ENCODE assay signal across 8 cellular contexts in genomic region chr6:138289739-138290138, GRCh38.
DNase-seq lines count a peak whose midpoint lies in the region; ATAC-seq, FAIRE-seq and TF ChIP-seq lines count a peak whose summit lies in the region.

No MANE protein-coding gene starts in this region.

- peaks cover 0 to 2% of the 10 kb centered on the region in 2 donors for H3K4me1 Mint-ChIP-seq in natural killer cell treated with Interleukin-12 subunit alpha and Interleukin-12 subunit beta and Interleukin-15 and Interleukin-18, amount 100 ng/mL, for 72 hours (ENCODE audit: low read depth in 2 of 2)
- no peaks in the 10 kb centered on the region for H3K4me1 Mint-ChIP-seq in natural killer cell

- no peak for DNase-seq in natural killer cell treated with Interleukin-12 subunit alpha and Interleukin-12 subunit beta and Interleukin-15 and Interleukin-18, amount 100 ng/mL, for 72 hours (ENCODE audit: low spot score)
- DNase-seq in natural killer cell (no peak), NCI-H345 (lab: John Stamatoyannopoulos, UW) (peak; percentile 71), cardiac muscle cell (ENCODE audit: low read depth in 1 of 2, low spot score in 1 of 2) (peak in 1 of 2 donors; percentile 62), urothelium cell line (ENCODE audit: low spot score) (peak; percentile 41), omental fat pad (ENCODE audit: low spot score) (no peak), left lung (no peak)

- no peaks in the 10 kb centered on the region for H3K9me3 Mint-ChIP-seq in natural killer cell treated with Interleukin-12 subunit alpha and Interleukin-12 subunit beta and Interleukin-15 and Interleukin-18, amount 100 ng/mL, for 72 hours
- H3K9me3 Mint-ChIP-seq in natural killer cell: no peaks in the 10 kb centered on the region

- H3K4me1 ChIP-seq in cardiac muscle cell (ENCODE audit: low read depth) (no peaks in the 10 kb centered on the region), left lung (no peaks in the 10 kb centered on the region)

- no peak overlapping the region for H3K27ac Mint-ChIP-seq in natural killer cell treated with Interleukin-12 subunit alpha and Interleukin-12 subunit beta and Interleukin-15 and Interleukin-18, amount 100 ng/mL, for 72 hours
- H3K27ac Mint-ChIP-seq in natural killer cell: no peak overlapping the region

- H3K27me3 ChIP-seq in cardiac muscle cell: no peaks in the 10 kb centered on the region
- H3K27me3 ChIP-seq in left lung: no peaks in the 10 kb centered on the region

- H3K36me3 Mint-ChIP-seq in natural killer cell treated with Interleukin-12 subunit alpha and Interleukin-12 subunit beta and Interleukin-15 and Interleukin-18, amount 100 ng/mL, for 72 hours: no peaks in the 10 kb centered on the region
- no peaks in the 10 kb centered on the region for H3K36me3 Mint-ChIP-seq in natural killer cell

- peak; percentile 39 to 56 for ATAC-seq in natural killer cell treated with Interleukin-12 subunit alpha and Interleukin-12 subunit beta and Interleukin-15 and Interleukin-18, amount 100 ng/mL, for 72 hours
- ATAC-seq in natural killer cell (no peak), HG02840 (IDR thresholded peaks at IDR 0.05; ENCODE audit: low FRiP score, unreplicated experiment) (no peak), omental fat pad (ENCODE audit: low FRiP score) (no peak), left lung (no peak)

- H3K9me3 ChIP-seq in cardiac muscle cell (ENCODE audit: low read depth) (no peaks in the 10 kb centered on the region), left lung (no peaks in the 10 kb centered on the region)

- FAIRE-seq in urothelium cell line (lab: Jason Lieb, UNC): no peak

- intact Hi-C loops in natural killer cell (cut with micrococcal nuclease): no loop called here
- intact Hi-C loops in left lung (cut with DNase I): no loop called here

- H3K4me3 ChIP-seq in cardiac muscle cell (no peak overlapping the region), left lung (no peak overlapping the region)

- H3K27me3 Mint-ChIP-seq in natural killer cell treated with Interleukin-12 subunit alpha and Interleukin-12 subunit beta and Interleukin-15 and Interleukin-18, amount 100 ng/mL, for 72 hours: peaks cover 0 to 2% of the 10 kb centered on the region in 2 donors
- H3K27me3 Mint-ChIP-seq in natural killer cell (ENCODE audit: low read depth in 2 of 2): no peaks in the 10 kb centered on the region

- H3K4me3 Mint-ChIP-seq in natural killer cell treated with Interleukin-12 subunit alpha and Interleukin-12 subunit beta and Interleukin-15 and Interleukin-18, amount 100 ng/mL, for 72 hours: no peak overlapping the region
- H3K4me3 Mint-ChIP-seq in natural killer cell: no peak overlapping the region

- H3K27ac ChIP-seq in cardiac muscle cell (no peak overlapping the region), left lung (no peak overlapping the region)

- TF ChIP-seq CTCF in natural killer cell (IDR thresholded peaks at IDR 0.05) (no peak), cardiac muscle cell (IDR thresholded peaks at IDR 0.05; ENCODE audit: low read depth, low read length) (peak; percentile 5), omental fat pad (IDR thresholded peaks at IDR 0.05) (no peak), left lung (IDR thresholded peaks at IDR 0.05) (no peak)

- H3K36me3 ChIP-seq in cardiac muscle cell (no peaks in the 10 kb centered on the region), left lung (peaks cover 0 to 18% of the 10 kb centered on the region in 2 donors)

Comparison
In these comparisons a context has a peak if more than half of its experiments do, and no peak if none do; other contexts are left out.
1. ATAC-seq: peak in natural killer cell treated with Interleukin-12 subunit alpha and Interleukin-12 subunit beta and Interleukin-15 and Interleukin-18, amount 100 ng/mL, for 72 hours (2 of 2); none in natural killer cell (0 of 3), HG02840 (single experiment), omental fat pad (single experiment) and left lung (single experiment).
2. DNase-seq: peak in NCI-H345 (single experiment) and urothelium cell line (single experiment); none in natural killer cell treated with Interleukin-12 subunit alpha and Interleukin-12 subunit beta and Interleukin-15 and Interleukin-18, amount 100 ng/mL, for 72 hours (single experiment), natural killer cell (single experiment), omental fat pad (single experiment) and left lung (0 of 2).